In genomic region chr10:45373783-45374450, GRCh38 we compare ENCODE assay signal across 8 cellular contexts. TPM values are rescaled to one million over a fixed set of nuclear protein-coding genes. Genes with fewer than 3 reads are reported as not detected.
DNase-seq lines count a peak whose midpoint lies in the region; ATAC-seq and FAIRE-seq lines count a peak whose summit lies in the region.

ALOX5 (plus strand) TSS chr10:45374216; CDS start chr10:45374280, 64 bp downstream.

- WGBS in neuronal stem cell (ENCODE audit: extremely low coverage in 2 of 2, insufficient read length in 2 of 2, insufficient replicate concordance in 1 of 2), 2 donors, result no CpG with 5 or more reads among the region's 60 CpGs

- peak within 1 kb of the TSS; percentile 50 for H3K9ac ChIP-seq in neuronal stem cell (ENCODE audit: low read depth, low read length, poor library complexity)

- DNase-seq in activated naive CD4-positive, alpha-beta T cell treated with Interleukin-2 at 50 U/mL for 16 hours, result peak; percentile 34
- no peak for DNase-seq in activated naive CD4-positive, alpha-beta T cell (lab: John Stamatoyannopoulos, UW)
- DNase-seq in NCI-H1930 (lab: John Stamatoyannopoulos, UW), result peak; percentile 34 to 37
- peak; percentile 53 for DNase-seq in activated CD8-positive, alpha-beta T cell treated with anti-CD3 and anti-CD28 coated beads, Interleukin-2, amount 10 ng/mL, durations not matched to agents 7 days and 5 days
- peak; percentile 69 to 75 for DNase-seq in frontal cortex (ENCODE audit: low spot score in 2 of 2)
- DNase-seq in neuronal stem cell (ENCODE audit: low spot score), result peak; percentile 32
- DNase-seq in amniotic stem cell (lab: John Stamatoyannopoulos, UW), result no peak

- peak within 1 kb of the TSS; percentile 94 for H3K18ac ChIP-seq in neuronal stem cell (ENCODE audit: low read length)

- CTCF ChIA-PET in activated CD8-positive, alpha-beta T cell treated with anti-CD3 and anti-CD28 coated beads, Interleukin-2, amount 10 ng/mL, durations not matched to agents 7 days and 5 days (lab: Charles Lee), result no interaction called here

- H3K27me3 Mint-ChIP-seq in activated CD8-positive, alpha-beta T cell treated with anti-CD3 and anti-CD28 coated beads, Interleukin-2, amount 10 ng/mL, durations not matched to agents 7 days and 5 days (ENCODE audit: low read depth), result peaks cover 56% of the 10 kb centered on the region

- POLR2A ChIA-PET in activated CD8-positive, alpha-beta T cell treated with anti-CD3 and anti-CD28 coated beads, Interleukin-2, amount 10 ng/mL, durations not matched to agents 7 days and 5 days (lab: Charles Lee), result no interaction called here

- no peak for FAIRE-seq in frontal cortex (lab: Jason Lieb, UNC)

- H3K36me3 Mint-ChIP-seq in activated CD8-positive, alpha-beta T cell treated with anti-CD3 and anti-CD28 coated beads, Interleukin-2, amount 10 ng/mL, durations not matched to agents 7 days and 5 days (ENCODE audit: low read depth), result no peaks in the 10 kb centered on the region

- H3K79me1 ChIP-seq in neuronal stem cell (ENCODE audit: low read depth, low read length), result no peaks in the 10 kb centered on the region

- peak within 1 kb of the TSS; percentile 2 for H4K8ac ChIP-seq in neuronal stem cell (ENCODE audit: low read depth, low read length)

- ATAC-seq in HG02763 (IDR thresholded peaks at IDR 0.05; ENCODE audit: unreplicated experiment), result peak; percentile 42
- ATAC-seq in activated CD8-positive, alpha-beta T cell treated with anti-CD3 and anti-CD28 coated beads, Interleukin-2, amount 10 ng/mL, durations not matched to agents 7 days and 5 days, result peak; percentile 78

- H2BK15ac ChIP-seq in neuronal stem cell (ENCODE audit: low read length), result peak within 1 kb of the TSS; percentile 88

- H2BK12ac ChIP-seq in neuronal stem cell (ENCODE audit: low read length), result peak within 1 kb of the TSS; percentile 82

- no peaks in the 10 kb centered on the region for H3K36me3 ChIP-seq in neuronal stem cell (replicated peaks in 1 of 2; ENCODE audit: control insufficient read depth in 2 of 2, insufficient read depth in 2 of 2, low read length in 2 of 2)

- H3K27ac Mint-ChIP-seq in activated CD8-positive, alpha-beta T cell treated with anti-CD3 and anti-CD28 coated beads, Interleukin-2, amount 10 ng/mL, durations not matched to agents 7 days and 5 days, result peak within 1 kb of the TSS; percentile 52

- H3K4ac ChIP-seq in neuronal stem cell (ENCODE audit: low read length), result no peak within 1 kb of the TSS

- peaks cover 4 to 78% (median 47%) of the 10 kb centered on the region in 3 experiments for H3K27me3 ChIP-seq in neuronal stem cell (ENCODE audit: control insufficient read depth in 3 of 3, insufficient read depth in 3 of 3, low read depth in 1 of 3, low read length in 3 of 3)

- H3K9me3 ChIP-seq in neuronal stem cell (replicated peaks in 1 of 2; ENCODE audit: control insufficient read depth in 2 of 2, insufficient read depth in 1 of 2, low read depth in 1 of 2, low read length in 2 of 2), result no peaks in the 10 kb centered on the region

- H4K91ac ChIP-seq in neuronal stem cell (ENCODE audit: low read depth, low read length, poor library complexity), result no peak within 1 kb of the TSS

- peak within 1 kb of the TSS; percentile 94 for H2AK5ac ChIP-seq in neuronal stem cell (ENCODE audit: low read depth, low read length)

- H2AFZ ChIP-seq in neuronal stem cell (ENCODE audit: low read length), result peak within 1 kb of the TSS; percentile 87

- peak within 1 kb of the TSS; percentile 32 to 83 for H3K4me3 ChIP-seq in neuronal stem cell (ENCODE audit: low read length in 2 of 2)

- H2BK120ac ChIP-seq in neuronal stem cell (ENCODE audit: low read depth, low read length), result no peak within 1 kb of the TSS

- H3K23ac ChIP-seq in neuronal stem cell (ENCODE audit: low read depth, low read length, poor library complexity), result peak within 1 kb of the TSS; percentile 70

- H3K27ac ChIP-seq in neuronal stem cell (replicated peaks; ENCODE audit: low read length), result no peak within 1 kb of the TSS

- peak within 1 kb of the TSS; percentile 93 for H3K4me2 ChIP-seq in neuronal stem cell (ENCODE audit: insufficient read depth, low read length, poor library complexity, severe bottlenecking)

- H2BK5ac ChIP-seq in neuronal stem cell (ENCODE audit: low read length), result no peak within 1 kb of the TSS

- peak within 1 kb of the TSS; percentile 81 for H3K4me3 Mint-ChIP-seq in activated CD8-positive, alpha-beta T cell treated with anti-CD3 and anti-CD28 coated beads, Interleukin-2, amount 10 ng/mL, durations not matched to agents 7 days and 5 days

- peaks cover 27% of the 10 kb centered on the region for H3K4me1 Mint-ChIP-seq in activated CD8-positive, alpha-beta T cell treated with anti-CD3 and anti-CD28 coated beads, Interleukin-2, amount 10 ng/mL, durations not matched to agents 7 days and 5 days (ENCODE audit: low read depth)

- no peaks in the 10 kb centered on the region for H3K9me3 Mint-ChIP-seq in activated CD8-positive, alpha-beta T cell treated with anti-CD3 and anti-CD28 coated beads, Interleukin-2, amount 10 ng/mL, durations not matched to agents 7 days and 5 days (ENCODE audit: insufficient read depth)

- H3K4me1 ChIP-seq in neuronal stem cell (ENCODE audit: control insufficient read depth in 2 of 2, insufficient read depth in 1 of 2, low read depth in 1 of 2, low read length in 2 of 2), result peaks cover 0 to 2% of the 10 kb centered on the region in 2 donors

- H3K14ac ChIP-seq in neuronal stem cell (ENCODE audit: low read length), result peak within 1 kb of the TSS; percentile 84

RNA-seq across cellular contexts. Expression of gene ALOX5, which starts in this region (rescaled TPM):
- 1 to 10 TPM; 9.7 to 9.9 TPM for total RNA-seq in activated CD8-positive, alpha-beta T cell treated with anti-CD3 and anti-CD28 coated beads, Interleukin-2, amount 10 ng/mL, durations not matched to agents 7 days and 5 days
- 1.2 TPM for total RNA-seq in frontal cortex
- 0.73 TPM for polyA plus RNA-seq in neuronal stem cell (2013, experiment 1 of 2)
- 0.97 TPM for polyA plus RNA-seq in neuronal stem cell (2013, experiment 2 of 2)

Comparison
In these comparisons a context has a peak if more than half of its experiments do, and no peak if none do; other contexts are left out.
1. DNase-seq: peak in activated naive CD4-positive, alpha-beta T cell treated with Interleukin-2 at 50 U/mL for 16 hours (single experiment), NCI-H1930 (2 of 2), activated CD8-positive, alpha-beta T cell treated with anti-CD3 and anti-CD28 coated beads, Interleukin-2, amount 10 ng/mL, durations not matched to agents 7 days and 5 days (single experiment), frontal cortex (2 of 2) and neuronal stem cell (single experiment); none in activated naive CD4-positive, alpha-beta T cell (0 of 4) and amniotic stem cell (single experiment).